In the genomic region with DNA sequence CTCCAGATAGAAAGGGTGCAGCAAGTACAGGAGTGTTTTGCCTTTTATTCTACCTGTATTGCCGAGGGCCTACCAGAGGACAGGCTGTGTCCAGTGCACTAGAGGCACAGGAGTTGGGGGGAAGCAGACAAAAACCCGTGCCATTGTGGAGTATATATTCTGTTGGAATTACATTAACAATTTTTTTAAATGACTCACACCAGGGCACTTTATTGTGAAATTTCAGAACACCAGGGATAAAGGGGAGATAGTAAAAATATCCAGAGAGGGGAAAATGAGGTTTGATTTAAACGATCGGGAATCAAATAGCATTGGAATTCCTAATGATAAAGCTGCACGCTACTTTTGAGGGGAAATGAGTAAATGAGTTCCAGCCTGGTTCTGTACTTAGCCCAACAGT, we compare ENCODE assay signal across 25 cellular contexts.
DNase-seq lines count a peak whose midpoint lies in the region; ATAC-seq and TF ChIP-seq lines count a peak whose summit lies in the region.
"Had no signal": no experiment of that assay in that cellular context is flagged by ENCODE, and none has a peak within 500 bp of the region (broad histone marks: within the 10 kb centered on the region; RNA-seq: fewer than 3 reads in every experiment).

No MANE protein-coding gene starts in this region.

- no peak overlapping the region for H2AK5ac ChIP-seq in mesendoderm (ENCODE audit: low read length)

- H3K4me1 ChIP-seq in RWPE2 (ENCODE audit: insufficient read depth, poor library complexity, severe bottlenecking) (peaks cover 9% of the 10 kb centered on the region), mesendoderm (ENCODE audit: control insufficient read depth, low read depth, low read length) (no peaks in the 10 kb centered on the region)
- H3K4me1 ChIP-seq: SJCRH30 had no signal

- no peak overlapping the region for H2BK5ac ChIP-seq in mesendoderm (ENCODE audit: low read length)

- H3K27ac ChIP-seq in RWPE2 (ENCODE audit: poor library complexity, severe bottlenecking) (no peak overlapping the region), mesendoderm (ENCODE audit: low read depth, low read length) (no peak overlapping the region)
- H3K27ac ChIP-seq: A549, SJCRH30 had no signal

- no peaks in the 10 kb centered on the region for H3K79me1 ChIP-seq in mesendoderm (ENCODE audit: low read length)

- H3K36me3 ChIP-seq in RWPE2 (ENCODE audit: low read depth), result no peaks in the 10 kb centered on the region
- no peaks in the 10 kb centered on the region for H3K36me3 ChIP-seq in mesendoderm (ENCODE audit: control insufficient read depth, insufficient read depth, low read length)
- H3K36me3 ChIP-seq: SJCRH30 had no signal

- H3K27me3 ChIP-seq in RWPE2 (ENCODE audit: insufficient read depth, poor library complexity, severe bottlenecking) (no peaks in the 10 kb centered on the region), mesendoderm (ENCODE audit: insufficient read depth, low read length, poor library complexity) (no peaks in the 10 kb centered on the region)
- H3K27me3 ChIP-seq: BLaER1 treated with 17β-estradiol and CSF1 and Interleukin-3, amounts not matched to agents 10 nM and 100 nM; SJCRH30 had no signal

- H2BK120ac ChIP-seq in mesendoderm (ENCODE audit: low read depth, low read length), result no peak overlapping the region

- H4K8ac ChIP-seq in mesendoderm (ENCODE audit: low read depth, low read length), result no peak overlapping the region

- H3K4me2 ChIP-seq in mesendoderm (ENCODE audit: low read length), result no peak overlapping the region
- H3K4me2 ChIP-seq: A549; BLaER1 treated with 17β-estradiol and CSF1 and Interleukin-3, amounts not matched to agents 10 nM and 100 nM had no signal

- no peak overlapping the region for H4K5ac ChIP-seq in mesendoderm (ENCODE audit: low read length)

- WGBS in mesendoderm (ENCODE audit: extremely low coverage, insufficient coverage, low lambda C conversion rate), result no CpG with 5 or more reads among the region's 5 CpGs

- H3K4ac ChIP-seq in mesendoderm (ENCODE audit: low read depth, low read length), result no peak overlapping the region

- no peak overlapping the region for H3K56ac ChIP-seq in mesendoderm (ENCODE audit: low read length)

- ATAC-seq in RWPE2 (ENCODE audit: low read depth), result 0 out of 3 replicates have a peak, but pooled peaks have one; percentile 45
- ATAC-seq: A549, PC-3, Right ventricle myocardium inferior, SK-N-SH treated with all-trans-retinoic acid at 6 μM for 48 hours had no signal

- H3K18ac ChIP-seq in mesendoderm (ENCODE audit: low read length), result no peak overlapping the region

- no peak for TF ChIP-seq CTCF in RWPE2 (IDR thresholded peaks at IDR 0.05; ENCODE audit: poor library complexity, severe bottlenecking)
- TF ChIP-seq CTCF in GM13976 (IDR thresholded peaks at IDR 0.05; ENCODE audit: borderline replicate concordance, control extremely low read depth, extremely low read depth, insufficient read depth, missing control alignments), result no peak

- no peaks in the 10 kb centered on the region for H3K79me2 ChIP-seq in mesendoderm (ENCODE audit: control insufficient read depth, insufficient read depth, low read length)

- in situ Hi-C loops in GM13976 (cut with MboI; ENCODE audit: low sequenced_read_pairs, unreplicated experiment), result no loop called here

- H3K9ac ChIP-seq in mesendoderm (ENCODE audit: low read length), result no peak overlapping the region
- H3K9ac ChIP-seq: BLaER1 treated with 17β-estradiol and CSF1 and Interleukin-3, amounts not matched to agents 10 nM and 100 nM had no signal

- no peak overlapping the region for H3K23ac ChIP-seq in mesendoderm (ENCODE audit: low read length)

- peak; percentile 45 for DNase-seq in HCEC 1CT
- no peak for DNase-seq in RWPE2 (ENCODE audit: low spot score)
- DNase-seq in fibroblast of gingiva (ENCODE audit: low read depth), result peak; percentile 11
- no peak for DNase-seq in NCI-H748 treated with DMSO at 0.1 percent for 48 hours (lab: John Stamatoyannopoulos, UW)
- DNase-seq in GM13976 (ENCODE audit: low spot score), result no peak
- DNase-seq in activated gamma-delta T cell treated with Interleukin-2 at 50 U/mL for 16 hours, result no peak
- no peak for DNase-seq in mesendoderm
- DNase-seq: AML-193; CD4-positive, alpha-beta T cell; DMS53; GF-D8; H7; NCI-H1105 treated with DMSO at 0.1 percent for 48 hours; NCI-H146; NCI-H1930; NCI-H2107; NCI-H524 treated with DMSO at 0.1 percent for 48 hours; NCI-H82; NK-92 treated with Interleukin-12 subunit alpha and Interleukin-12 subunit beta, amount 100 ng/mL, for 24 hours; PC-3; SJCRH30 had no signal

- H2BK15ac ChIP-seq in mesendoderm (replicated peaks; ENCODE audit: low read depth), result no peak overlapping the region

- H3K4me3 ChIP-seq in RWPE2 (ENCODE audit: severe bottlenecking) (no peak overlapping the region), mesendoderm (ENCODE audit: low read length) (no peak overlapping the region)
- H3K4me3 ChIP-seq: A549; BLaER1 treated with 17β-estradiol and CSF1 and Interleukin-3, amounts not matched to agents 10 nM and 100 nM; SJCRH30 had no signal

- H3K9me3 ChIP-seq in RWPE2 (ENCODE audit: severe bottlenecking), result no peaks in the 10 kb centered on the region
- H3K9me3 ChIP-seq: A549, SJCRH30 had no signal

Comparison
In these comparisons a context has a peak if more than half of its experiments do, and no peak if none do; other contexts are left out.
1. DNase-seq: peak in HCEC 1CT (single experiment) and fibroblast of gingiva (single experiment); none in RWPE2 (single experiment), NCI-H748 treated with DMSO at 0.1 percent for 48 hours (single experiment), GM13976 (single experiment), activated gamma-delta T cell treated with Interleukin-2 at 50 U/mL for 16 hours (single experiment) and mesendoderm (single experiment).